In the genomic region with DNA sequence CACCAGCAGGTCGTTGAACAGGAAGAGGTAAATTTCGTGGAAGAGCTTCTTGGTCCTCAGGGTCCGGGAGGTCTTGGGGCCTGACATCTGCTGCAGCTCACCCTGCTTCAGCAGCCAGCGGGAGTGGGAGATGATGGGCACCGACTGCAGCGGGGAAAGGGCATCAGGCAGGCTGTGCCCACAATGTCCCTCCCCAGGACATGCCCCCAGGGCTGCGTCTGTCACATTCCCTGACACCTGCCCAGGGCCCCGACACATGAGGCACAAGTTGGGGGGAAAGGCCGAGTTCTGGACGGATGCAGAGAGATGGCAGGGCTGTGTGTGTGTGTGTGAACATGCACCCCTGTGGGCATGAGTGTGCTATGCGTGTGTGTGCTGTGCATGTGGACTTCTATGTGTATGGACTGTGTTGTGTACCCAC, we compare ENCODE assay signal across 23 cellular contexts.
"Had no signal": no experiment of that assay in that cellular context is flagged by ENCODE, and none has a peak within 500 bp of the region (broad histone marks: within the 10 kb centered on the region; RNA-seq: fewer than 3 reads in every experiment).

No MANE protein-coding gene starts in this region.

- H3K9me3 ChIP-seq: lower lobe of right lung, ovary, prostate gland, thyroid gland had no signal

- H3K4me3 Mint-ChIP-seq: activated CD4-positive, alpha-beta T cell treated with anti-CD3 and anti-CD28 coated beads, Interleukin-2, amount 10 ng/mL, durations not matched to agents 7 days and 5 days; activated naive CD4-positive, alpha-beta T cell treated with anti-CD3 and anti-CD28 coated beads for 36 hours; brain; effector memory CD8-positive, alpha-beta T cell; stimulated activated naive CD8-positive, alpha-beta T cell treated with anti-CD3 and anti-CD28 coated beads, Interleukin-15, Interleukin-2, amounts not matched to agents 100 ng/mL and 50 ng/mL, for 24 hours had no signal

- DNase-seq: activated CD4-positive, alpha-beta T cell treated with anti-CD3 and anti-CD28 coated beads, Interleukin-2, amount 10 ng/mL, durations not matched to agents 7 days and 5 days; activated CD4-positive, CD25-positive, alpha-beta regulatory T cell treated with anti-CD3 and anti-CD28 coated beads, Interleukin-2, amount 50 U/mL, for 72 hours; activated naive CD4-positive, alpha-beta T cell treated with anti-CD3 and anti-CD28 coated beads for 36 hours; activated T-cell treated with anti-CD3 and anti-CD28 coated beads, Interleukin-2, amount 50 U/mL, for 1 hour; central memory CD4-positive, alpha-beta T cell; effector memory CD8-positive, alpha-beta T cell; foreskin melanocyte; hypothalamus; mesendoderm; naive B cell; stimulated activated CD4-positive, alpha-beta T cell treated with anti-CD3 and anti-CD28 coated beads, Interleukin-12 subunit alpha, Interleukin-12 subunit beta, amount 100 ng/mL, for 4 hours; stimulated activated CD4-positive, alpha-beta T cell treated with anti-CD3 and anti-CD28 coated beads, Interleukin-4, amount 100 ng/mL, for 4 hours; substantia nigra; T-helper 1 cell; thyroid gland; WERI-Rb-1 had no signal

- H3K9me3 Mint-ChIP-seq: activated CD4-positive, alpha-beta T cell treated with anti-CD3 and anti-CD28 coated beads, Interleukin-2, amount 10 ng/mL, durations not matched to agents 7 days and 5 days; activated naive CD4-positive, alpha-beta T cell treated with anti-CD3 and anti-CD28 coated beads for 36 hours; activated T-helper 2 cell treated with anti-CD3 and anti-CD28 coated beads, Interferon-gamma antibody, Interleukin-2, Interleukin-4, amounts not matched to agents 10 μg/mL and 5 μg/mL and 100 μg/mL, durations not matched to agents 14 hours and 24 hours and 36 hours; effector memory CD8-positive, alpha-beta T cell; stimulated activated naive CD8-positive, alpha-beta T cell treated with anti-CD3 and anti-CD28 coated beads, Interleukin-15, Interleukin-2, amounts not matched to agents 100 ng/mL and 50 ng/mL, for 24 hours had no signal

- H3K27me3 ChIP-seq: ovary, thyroid gland had no signal

- H3K4me1 Mint-ChIP-seq: activated CD4-positive, alpha-beta T cell treated with anti-CD3 and anti-CD28 coated beads, Interleukin-2, amount 10 ng/mL, durations not matched to agents 7 days and 5 days; brain; naive B cell had no signal

- H3K27ac ChIP-seq: lower lobe of right lung, ovary, prostate gland, thyroid gland, WERI-Rb-1 had no signal

- H3K4me3 ChIP-seq: lower lobe of right lung, ovary, prostate gland, thyroid gland had no signal

- H3K27ac Mint-ChIP-seq: activated CD4-positive, alpha-beta T cell treated with anti-CD3 and anti-CD28 coated beads, Interleukin-2, amount 10 ng/mL, durations not matched to agents 7 days and 5 days; activated naive CD4-positive, alpha-beta T cell treated with anti-CD3 and anti-CD28 coated beads for 36 hours; activated T-helper 2 cell treated with anti-CD3 and anti-CD28 coated beads, Interferon-gamma antibody, Interleukin-2, Interleukin-4, amounts not matched to agents 10 μg/mL and 5 μg/mL and 100 μg/mL, durations not matched to agents 14 hours and 24 hours and 36 hours; effector memory CD8-positive, alpha-beta T cell; stimulated activated naive CD8-positive, alpha-beta T cell treated with anti-CD3 and anti-CD28 coated beads, Interleukin-15, Interleukin-2, amounts not matched to agents 100 ng/mL and 50 ng/mL, for 24 hours had no signal

- H3K36me3 ChIP-seq: lower lobe of right lung, ovary, prostate gland, thyroid gland, WERI-Rb-1 had no signal

- H3K4me1 ChIP-seq: lower lobe of right lung, prostate gland, thyroid gland had no signal

- H3K36me3 Mint-ChIP-seq: brain, naive B cell had no signal

- ATAC-seq: effector memory CD8-positive, alpha-beta T cell; esophagus mucosa; lower lobe of right lung had no signal
